In the genomic region with DNA sequence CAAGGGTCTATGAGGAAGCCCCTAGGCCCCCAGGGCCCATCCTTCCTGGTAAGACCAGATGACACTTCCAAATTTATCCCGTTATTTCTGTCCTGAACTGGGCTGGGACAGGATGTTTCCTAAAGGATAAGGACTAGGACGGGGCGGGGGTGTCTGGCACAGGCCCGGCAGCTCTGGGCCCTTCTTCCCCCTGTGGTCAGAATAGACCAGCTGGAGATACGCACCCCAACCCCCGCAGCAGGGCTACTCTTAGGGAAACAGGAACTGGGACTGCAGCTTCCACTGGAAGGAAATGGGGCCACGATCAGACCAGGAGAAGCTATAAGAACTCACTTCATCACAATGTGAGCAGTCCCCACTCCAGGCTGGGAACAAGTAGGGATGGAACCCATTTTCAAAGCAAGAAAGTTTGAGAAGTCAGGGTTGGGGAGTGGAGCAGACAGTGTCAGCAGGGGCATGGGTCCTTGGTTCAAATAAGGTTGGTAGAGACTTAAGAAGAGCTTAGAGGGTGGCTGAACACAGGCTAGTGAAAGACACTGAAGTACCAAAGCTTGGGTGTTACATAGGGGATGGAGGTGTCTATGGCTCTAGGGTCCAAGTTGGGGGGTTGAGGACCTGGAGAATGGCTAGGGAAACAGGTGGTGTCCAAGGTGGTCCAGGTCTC, we compare ENCODE assay signal across 1 cellular context.
TF ChIP-seq lines count a peak whose summit lies in the region.

No MANE protein-coding gene starts in this region.

TF ChIP-seq in K562, 482 proteins besides CTCF, POLR2A, EP300 and RAD21:
- TF ChIP-seq, protein P1, sequence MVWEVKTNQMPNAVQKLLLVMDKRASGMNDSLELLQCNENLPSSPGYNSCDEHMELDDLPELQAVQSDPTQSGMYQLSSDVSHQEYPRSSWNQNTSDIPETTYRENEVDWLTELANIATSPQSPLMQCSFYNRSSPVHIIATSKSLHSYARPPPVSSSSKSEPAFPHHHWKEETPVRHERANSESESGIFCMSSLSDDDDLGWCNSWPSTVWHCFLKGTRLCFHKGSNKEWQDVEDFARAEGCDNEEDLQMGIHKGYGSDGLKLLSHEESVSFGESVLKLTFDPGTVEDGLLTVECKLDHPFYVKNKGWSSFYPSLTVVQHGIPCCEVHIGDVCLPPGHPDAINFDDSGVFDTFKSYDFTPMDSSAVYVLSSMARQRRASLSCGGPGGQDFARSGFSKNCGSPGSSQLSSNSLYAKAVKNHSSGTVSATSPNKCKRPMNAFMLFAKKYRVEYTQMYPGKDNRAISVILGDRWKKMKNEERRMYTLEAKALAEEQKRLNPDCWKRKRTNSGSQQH (CRISPR knock-in tag; IDR thresholded peaks at IDR 0.05) = no peak
- TF ChIP-seq JUND (IDR thresholded peaks at IDR 0.05; ENCODE audit: borderline replicate concordance, low read depth, low read length) = no peak
- no peak for TF ChIP-seq JUND (tag; IDR thresholded peaks at IDR 0.05; ENCODE audit: borderline replicate concordance, low read depth, low read length)
- 0 out of 2 replicates have a peak, but pooled peaks have one; percentile 19 for TF ChIP-seq EGR1 (conservative IDR thresholded peaks at IDR 0.05)
- no peak for TF ChIP-seq PYGO2 (tag; IDR thresholded peaks at IDR 0.05)
- TF ChIP-seq, protein P2, sequence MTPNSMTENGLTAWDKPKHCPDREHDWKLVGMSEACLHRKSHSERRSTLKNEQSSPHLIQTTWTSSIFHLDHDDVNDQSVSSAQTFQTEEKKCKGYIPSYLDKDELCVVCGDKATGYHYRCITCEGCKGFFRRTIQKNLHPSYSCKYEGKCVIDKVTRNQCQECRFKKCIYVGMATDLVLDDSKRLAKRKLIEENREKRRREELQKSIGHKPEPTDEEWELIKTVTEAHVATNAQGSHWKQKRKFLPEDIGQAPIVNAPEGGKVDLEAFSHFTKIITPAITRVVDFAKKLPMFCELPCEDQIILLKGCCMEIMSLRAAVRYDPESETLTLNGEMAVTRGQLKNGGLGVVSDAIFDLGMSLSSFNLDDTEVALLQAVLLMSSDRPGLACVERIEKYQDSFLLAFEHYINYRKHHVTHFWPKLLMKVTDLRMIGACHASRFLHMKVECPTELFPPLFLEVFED (CRISPR knock-in tag; conservative IDR thresholded peaks at IDR 0.05) = no peak
- peak; percentile 88 for TF ChIP-seq SPI1 (IDR thresholded peaks at IDR 0.05; ENCODE audit: borderline replicate concordance, low read depth, low read length)
- TF ChIP-seq, protein P3, sequence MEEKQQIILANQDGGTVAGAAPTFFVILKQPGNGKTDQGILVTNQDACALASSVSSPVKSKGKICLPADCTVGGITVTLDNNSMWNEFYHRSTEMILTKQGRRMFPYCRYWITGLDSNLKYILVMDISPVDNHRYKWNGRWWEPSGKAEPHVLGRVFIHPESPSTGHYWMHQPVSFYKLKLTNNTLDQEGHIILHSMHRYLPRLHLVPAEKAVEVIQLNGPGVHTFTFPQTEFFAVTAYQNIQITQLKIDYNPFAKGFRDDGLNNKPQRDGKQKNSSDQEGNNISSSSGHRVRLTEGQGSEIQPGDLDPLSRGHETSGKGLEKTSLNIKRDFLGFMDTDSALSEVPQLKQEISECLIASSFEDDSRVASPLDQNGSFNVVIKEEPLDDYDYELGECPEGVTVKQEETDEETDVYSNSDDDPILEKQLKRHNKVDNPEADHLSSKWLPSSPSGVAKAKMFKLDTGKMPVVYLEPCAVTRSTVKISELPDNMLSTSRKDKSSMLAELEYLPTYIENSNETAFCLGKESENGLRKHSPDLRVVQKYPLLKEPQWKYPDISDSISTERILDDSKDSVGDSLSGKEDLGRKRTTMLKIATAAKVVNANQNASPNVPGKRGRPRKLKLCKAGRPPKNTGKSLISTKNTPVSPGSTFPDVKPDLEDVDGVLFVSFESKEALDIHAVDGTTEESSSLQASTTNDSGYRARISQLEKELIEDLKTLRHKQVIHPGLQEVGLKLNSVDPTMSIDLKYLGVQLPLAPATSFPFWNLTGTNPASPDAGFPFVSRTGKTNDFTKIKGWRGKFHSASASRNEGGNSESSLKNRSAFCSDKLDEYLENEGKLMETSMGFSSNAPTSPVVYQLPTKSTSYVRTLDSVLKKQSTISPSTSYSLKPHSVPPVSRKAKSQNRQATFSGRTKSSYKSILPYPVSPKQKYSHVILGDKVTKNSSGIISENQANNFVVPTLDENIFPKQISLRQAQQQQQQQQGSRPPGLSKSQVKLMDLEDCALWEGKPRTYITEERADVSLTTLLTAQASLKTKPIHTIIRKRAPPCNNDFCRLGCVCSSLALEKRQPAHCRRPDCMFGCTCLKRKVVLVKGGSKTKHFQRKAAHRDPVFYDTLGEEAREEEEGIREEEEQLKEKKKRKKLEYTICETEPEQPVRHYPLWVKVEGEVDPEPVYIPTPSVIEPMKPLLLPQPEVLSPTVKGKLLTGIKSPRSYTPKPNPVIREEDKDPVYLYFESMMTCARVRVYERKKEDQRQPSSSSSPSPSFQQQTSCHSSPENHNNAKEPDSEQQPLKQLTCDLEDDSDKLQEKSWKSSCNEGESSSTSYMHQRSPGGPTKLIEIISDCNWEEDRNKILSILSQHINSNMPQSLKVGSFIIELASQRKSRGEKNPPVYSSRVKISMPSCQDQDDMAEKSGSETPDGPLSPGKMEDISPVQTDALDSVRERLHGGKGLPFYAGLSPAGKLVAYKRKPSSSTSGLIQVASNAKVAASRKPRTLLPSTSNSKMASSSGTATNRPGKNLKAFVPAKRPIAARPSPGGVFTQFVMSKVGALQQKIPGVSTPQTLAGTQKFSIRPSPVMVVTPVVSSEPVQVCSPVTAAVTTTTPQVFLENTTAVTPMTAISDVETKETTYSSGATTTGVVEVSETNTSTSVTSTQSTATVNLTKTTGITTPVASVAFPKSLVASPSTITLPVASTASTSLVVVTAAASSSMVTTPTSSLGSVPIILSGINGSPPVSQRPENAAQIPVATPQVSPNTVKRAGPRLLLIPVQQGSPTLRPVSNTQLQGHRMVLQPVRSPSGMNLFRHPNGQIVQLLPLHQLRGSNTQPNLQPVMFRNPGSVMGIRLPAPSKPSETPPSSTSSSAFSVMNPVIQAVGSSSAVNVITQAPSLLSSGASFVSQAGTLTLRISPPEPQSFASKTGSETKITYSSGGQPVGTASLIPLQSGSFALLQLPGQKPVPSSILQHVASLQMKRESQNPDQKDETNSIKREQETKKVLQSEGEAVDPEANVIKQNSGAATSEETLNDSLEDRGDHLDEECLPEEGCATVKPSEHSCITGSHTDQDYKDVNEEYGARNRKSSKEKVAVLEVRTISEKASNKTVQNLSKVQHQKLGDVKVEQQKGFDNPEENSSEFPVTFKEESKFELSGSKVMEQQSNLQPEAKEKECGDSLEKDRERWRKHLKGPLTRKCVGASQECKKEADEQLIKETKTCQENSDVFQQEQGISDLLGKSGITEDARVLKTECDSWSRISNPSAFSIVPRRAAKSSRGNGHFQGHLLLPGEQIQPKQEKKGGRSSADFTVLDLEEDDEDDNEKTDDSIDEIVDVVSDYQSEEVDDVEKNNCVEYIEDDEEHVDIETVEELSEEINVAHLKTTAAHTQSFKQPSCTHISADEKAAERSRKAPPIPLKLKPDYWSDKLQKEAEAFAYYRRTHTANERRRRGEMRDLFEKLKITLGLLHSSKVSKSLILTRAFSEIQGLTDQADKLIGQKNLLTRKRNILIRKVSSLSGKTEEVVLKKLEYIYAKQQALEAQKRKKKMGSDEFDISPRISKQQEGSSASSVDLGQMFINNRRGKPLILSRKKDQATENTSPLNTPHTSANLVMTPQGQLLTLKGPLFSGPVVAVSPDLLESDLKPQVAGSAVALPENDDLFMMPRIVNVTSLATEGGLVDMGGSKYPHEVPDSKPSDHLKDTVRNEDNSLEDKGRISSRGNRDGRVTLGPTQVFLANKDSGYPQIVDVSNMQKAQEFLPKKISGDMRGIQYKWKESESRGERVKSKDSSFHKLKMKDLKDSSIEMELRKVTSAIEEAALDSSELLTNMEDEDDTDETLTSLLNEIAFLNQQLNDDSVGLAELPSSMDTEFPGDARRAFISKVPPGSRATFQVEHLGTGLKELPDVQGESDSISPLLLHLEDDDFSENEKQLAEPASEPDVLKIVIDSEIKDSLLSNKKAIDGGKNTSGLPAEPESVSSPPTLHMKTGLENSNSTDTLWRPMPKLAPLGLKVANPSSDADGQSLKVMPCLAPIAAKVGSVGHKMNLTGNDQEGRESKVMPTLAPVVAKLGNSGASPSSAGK (IDR thresholded peaks at IDR 0.05) = no peak
- TF ChIP-seq NR3C1 (CRISPR knock-in tag; IDR thresholded peaks at IDR 0.05) = no peak
- TF ChIP-seq, protein P4, sequence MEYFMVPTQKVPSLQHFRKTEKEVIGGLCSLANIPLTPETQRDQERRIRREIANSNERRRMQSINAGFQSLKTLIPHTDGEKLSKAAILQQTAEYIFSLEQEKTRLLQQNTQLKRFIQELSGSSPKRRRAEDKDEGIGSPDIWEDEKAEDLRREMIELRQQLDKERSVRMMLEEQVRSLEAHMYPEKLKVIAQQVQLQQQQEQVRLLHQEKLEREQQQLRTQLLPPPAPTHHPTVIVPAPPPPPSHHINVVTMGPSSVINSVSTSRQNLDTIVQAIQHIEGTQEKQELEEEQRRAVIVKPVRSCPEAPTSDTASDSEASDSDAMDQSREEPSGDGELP (CRISPR knock-in tag; IDR thresholded peaks at IDR 0.05; ENCODE audit: borderline replicate concordance) = peak; percentile 95
- TF ChIP-seq, protein P5, sequence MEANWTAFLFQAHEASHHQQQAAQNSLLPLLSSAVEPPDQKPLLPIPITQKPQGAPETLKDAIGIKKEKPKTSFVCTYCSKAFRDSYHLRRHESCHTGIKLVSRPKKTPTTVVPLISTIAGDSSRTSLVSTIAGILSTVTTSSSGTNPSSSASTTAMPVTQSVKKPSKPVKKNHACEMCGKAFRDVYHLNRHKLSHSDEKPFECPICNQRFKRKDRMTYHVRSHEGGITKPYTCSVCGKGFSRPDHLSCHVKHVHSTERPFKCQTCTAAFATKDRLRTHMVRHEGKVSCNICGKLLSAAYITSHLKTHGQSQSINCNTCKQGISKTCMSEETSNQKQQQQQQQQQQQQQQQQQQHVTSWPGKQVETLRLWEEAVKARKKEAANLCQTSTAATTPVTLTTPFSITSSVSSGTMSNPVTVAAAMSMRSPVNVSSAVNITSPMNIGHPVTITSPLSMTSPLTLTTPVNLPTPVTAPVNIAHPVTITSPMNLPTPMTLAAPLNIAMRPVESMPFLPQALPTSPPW (CRISPR knock-in tag; IDR thresholded peaks at IDR 0.05) = peak; percentile 51
- no peak for TF ChIP-seq SMARCE1 (IDR thresholded peaks at IDR 0.05)
- no peak for TF ChIP-seq SIN3A (IDR thresholded peaks at IDR 0.05; ENCODE audit: borderline replicate concordance in 2 of 2, control insufficient read depth in 1 of 2, low read depth in 2 of 2, low read length in 2 of 2)
- no peak for TF ChIP-seq SRSF9 (IDR thresholded peaks at IDR 0.05; ENCODE audit: borderline replicate concordance, low read depth, low read length)
